ENCODE assay signal across 21 cellular contexts in the genomic region with DNA sequence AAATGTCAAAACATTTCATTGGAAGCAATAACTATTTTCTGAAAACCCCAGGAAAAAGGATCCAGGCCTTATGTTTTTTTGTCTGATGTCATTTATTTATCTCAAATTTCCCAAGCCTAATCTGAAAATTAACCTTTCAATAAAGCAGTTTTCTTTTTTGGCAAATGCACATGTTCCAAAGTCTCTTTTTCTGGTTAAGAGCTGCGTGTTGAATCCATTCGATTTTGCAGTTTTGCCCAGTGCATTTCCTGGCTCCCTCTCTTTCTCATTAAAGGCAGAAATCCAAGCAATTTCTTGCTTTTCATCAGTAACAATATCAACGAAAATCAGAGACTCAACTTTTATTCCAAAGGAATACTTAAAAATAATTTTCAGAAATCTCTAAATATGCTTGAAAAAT.
"Had no signal": no experiment of that assay in that cellular context is flagged by ENCODE, and none has a peak within 500 bp of the region (broad histone marks: within the 10 kb centered on the region; RNA-seq: fewer than 3 reads in every experiment).

No MANE protein-coding gene starts in this region.

- H3K27ac Mint-ChIP-seq: IgD-negative memory B cell had no signal

- H3K9me3 ChIP-seq: SJSA1 had no signal

- H3K4me2 ChIP-seq: KMS-11 had no signal

- H3K4me3 Mint-ChIP-seq: IgD-negative memory B cell had no signal

- H3K9ac ChIP-seq: KMS-11 had no signal

- H3K4me3 ChIP-seq: K562, SJSA1, SK-N-MC had no signal

- H3K9me3 Mint-ChIP-seq: IgD-negative memory B cell had no signal

- DNase-seq: Kasumi-1, MM.1S, NCI-H1092 treated with DMSO at 0.1 percent for 48 hours, NCI-H1436, NCI-H187, NCI-H2029, NCI-H2081 treated with DMSO at 0.1 percent for 48 hours, NCI-H2171, NCI-H226, NCI-H446, NCI-H510A, NCI-H524 treated with DMSO at 0.1 percent for 48 hours, NCI-H774, Right ventricle myocardium superior, RPMI8226, SIG-M5 had no signal

- H3K4me1 Mint-ChIP-seq: IgD-negative memory B cell had no signal

- H3K27me3 ChIP-seq: SJSA1 had no signal

- H3K27ac ChIP-seq: KMS-11, SJSA1, SK-N-MC had no signal

- H3K27me3 Mint-ChIP-seq: IgD-negative memory B cell had no signal

- H3K4me1 ChIP-seq: SJSA1 had no signal

- H3K36me3 ChIP-seq: SJSA1 had no signal

- ATAC-seq: K562 had no signal
